8 cellular contexts compared by ENCODE assay signal in genomic region chr22:20130739-20131592, GRCh38. TPM values are rescaled to one million over a fixed set of nuclear protein-coding genes. Genes with fewer than 3 reads are reported as not detected.
DNase-seq lines count a peak whose midpoint lies in the region; ATAC-seq and TF ChIP-seq lines count a peak whose summit lies in the region.

No MANE protein-coding gene starts in this region.

- no peaks in the 10 kb centered on the region for H3K9me3 ChIP-seq in endodermal cell (ENCODE audit: control insufficient read depth, low read length)

- H3K27me3 ChIP-seq in endodermal cell (ENCODE audit: control insufficient read depth, insufficient read depth, low read length, poor library complexity, severe bottlenecking), result no peaks in the 10 kb centered on the region

- no peak for TF ChIP-seq CTCF in endodermal cell (conservative IDR thresholded peaks at IDR 0.05)

- H3K9ac ChIP-seq in endodermal cell (ENCODE audit: extremely low read depth, low read length, poor library complexity, severe bottlenecking), result no peak overlapping the region

- H3K27me3 Mint-ChIP-seq in endodermal cell (ENCODE audit: insufficient read depth), result no peaks in the 10 kb centered on the region

- H3K36me3 ChIP-seq in endodermal cell (ENCODE audit: control insufficient read depth, insufficient read depth, low read length), result peaks cover 27% of the 10 kb centered on the region

- H3K4me1 ChIP-seq in endodermal cell (ENCODE audit: control insufficient read depth, insufficient read depth, low read length), result no peaks in the 10 kb centered on the region

- peaks cover 22% of the 10 kb centered on the region for H3K36me3 Mint-ChIP-seq in endodermal cell (ENCODE audit: low read depth)

- H3K4me1 Mint-ChIP-seq in endodermal cell, result no peaks in the 10 kb centered on the region

- H3K4me3 ChIP-seq in endodermal cell (ENCODE audit: low read length), result peak overlapping the region; percentile 70

- no peaks in the 10 kb centered on the region for H3K9me3 Mint-ChIP-seq in endodermal cell

- H3K4me3 Mint-ChIP-seq in endodermal cell, result peak overlapping the region; percentile 46

- ATAC-seq in HG02938 (IDR thresholded peaks at IDR 0.05; ENCODE audit: unreplicated experiment), result no peak

- DNase-seq in EL (peak; percentile 79), HCEC 1CT (peak; percentile 47), NCI-H2227 treated with DMSO at 0.1 percent for 48 hours (lab: John Stamatoyannopoulos, UW) (peak; percentile 59), endodermal cell (peak; percentile 86), mesenteric fat pad (ENCODE audit: low spot score) (peak; percentile 93)
- peak; percentile 51 for DNase-seq in activated CD8-positive, alpha-beta memory T cell treated with anti-CD3 and anti-CD28 coated beads, Interleukin-2, amount 50 U/mL, for 24 hours (ENCODE audit: extremely low read depth)
- peak; percentile 58 for DNase-seq in stimulated activated CD8-positive, alpha-beta memory T cell treated with anti-CD3 and anti-CD28 coated beads, Interleukin-12 subunit alpha, Interleukin-12 subunit beta, amount 100 ng/mL, for 24 hours (ENCODE audit: extremely low read depth)

- H3K27ac Mint-ChIP-seq in endodermal cell, result no peak overlapping the region

- peak overlapping the region; percentile 73 for H3K27ac ChIP-seq in endodermal cell (ENCODE audit: low read depth, low read length)

- 0 to 12% methylated on average over 9 to 67 of the region's 68 CpGs for WGBS in endodermal cell (ENCODE audit: insufficient coverage in 1 of 2, insufficient read length in 1 of 2), 2 experiments

RNA-seq across cellular contexts. Expression of gene ZDHHC8, which starts 0.6 kb away (rescaled TPM):
- total RNA-seq in endodermal cell (10 to 100 TPM; 82.2 to 82.3 TPM), mesenteric fat pad (77.8 TPM)
- 70.4 TPM for polyA plus RNA-seq in endodermal cell (2013, experiment 1 of 2)
- polyA plus RNA-seq in endodermal cell (2013, experiment 2 of 2), result 56.8 TPM

RNA-seq across cellular contexts. Expression of gene TRMT2A, which starts 13.9 kb away (rescaled TPM):
- total RNA-seq in endodermal cell (10 to 100 TPM; 45.6 to 55.2 TPM), mesenteric fat pad (49.2 TPM)
- polyA plus RNA-seq in endodermal cell (2013, experiment 1 of 2), result 44.3 TPM
- 33.8 TPM for polyA plus RNA-seq in endodermal cell (2013, experiment 2 of 2)

RNA-seq across cellular contexts. Expression of gene RANBP1, which starts 15.1 kb away (rescaled TPM):
- total RNA-seq in endodermal cell (100 to 1,000 TPM; 320 to 415 TPM), mesenteric fat pad (75.9 TPM)
- polyA plus RNA-seq in endodermal cell (2013, experiment 1 of 2), result 514 TPM
- 506 TPM for polyA plus RNA-seq in endodermal cell (2013, experiment 2 of 2)

RNA-seq across cellular contexts. Expression of gene CCDC188, which starts 19.9 kb away (rescaled TPM):
- not detected for total RNA-seq in endodermal cell
- 2.2 TPM for polyA plus RNA-seq in endodermal cell (2013, experiment 1 of 2)
- polyA plus RNA-seq in endodermal cell (2013, experiment 2 of 2), result 0.87 TPM
- 1.00 TPM for total RNA-seq in mesenteric fat pad

RNA-seq across cellular contexts. Expression of gene DGCR8, which starts 50.9 kb away (rescaled TPM):
- total RNA-seq in endodermal cell, result 10 to 100 TPM; 61.3 to 76.1 TPM
- polyA plus RNA-seq in endodermal cell (2013, experiment 1 of 2), result 43.6 TPM
- polyA plus RNA-seq in endodermal cell (2013, experiment 2 of 2), result 34.4 TPM
- 29.7 TPM for total RNA-seq in mesenteric fat pad
